In the genomic region with DNA sequence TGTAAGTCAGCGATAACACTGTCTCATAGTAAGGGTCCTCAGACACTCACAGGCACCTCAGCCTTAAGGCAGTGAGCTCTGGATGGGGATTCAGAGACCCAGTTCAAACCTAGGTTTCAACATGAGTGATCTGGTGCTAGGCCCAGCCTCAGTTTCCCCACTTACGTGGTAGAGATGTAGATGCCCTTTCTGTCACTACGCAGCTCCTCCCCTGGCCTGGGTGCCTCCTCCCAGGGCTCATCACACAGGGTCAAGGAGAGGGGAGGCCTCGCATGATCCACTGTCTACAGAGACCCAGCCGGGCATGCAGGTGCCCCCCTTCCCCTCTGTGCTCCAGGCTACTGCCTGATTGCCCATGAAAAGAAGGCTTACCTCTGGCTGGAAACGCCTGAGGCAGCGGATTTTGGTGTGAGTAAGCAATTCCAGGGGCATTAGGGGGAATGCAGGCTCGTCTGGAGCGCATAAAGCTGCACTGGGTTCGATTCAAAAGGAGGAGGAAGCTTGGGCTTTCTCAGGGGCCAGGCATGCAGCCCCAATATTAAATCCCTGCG, we compare ENCODE assay signal across 21 cellular contexts.
DNase-seq lines count a peak whose midpoint lies in the region; ATAC-seq and TF ChIP-seq lines count a peak whose summit lies in the region.
"Had no signal": no experiment of that assay in that cellular context is flagged by ENCODE, and none has a peak within 500 bp of the region (broad histone marks: within the 10 kb centered on the region; RNA-seq: fewer than 3 reads in every experiment).

No MANE protein-coding gene starts in this region.

- H3K36me3 ChIP-seq in HUES64 (ENCODE audit: insufficient read depth, low read length) (no peaks in the 10 kb centered on the region), mesendoderm (ENCODE audit: control insufficient read depth, insufficient read depth, low read length) (no peaks in the 10 kb centered on the region)
- H3K36me3 ChIP-seq: BLaER1 treated with 17β-estradiol and CSF1 and Interleukin-3, amounts not matched to agents 10 nM and 100 nM; HAP-1 had no signal

- no peaks in the 10 kb centered on the region for H3K36me3 Mint-ChIP-seq in endothelial cell (ENCODE audit: low read depth, unreplicated experiment)
- H3K36me3 Mint-ChIP-seq: CD4-positive, alpha-beta memory T cell had no signal

- H3K9me3 Mint-ChIP-seq in endothelial cell (ENCODE audit: unreplicated experiment), result no peaks in the 10 kb centered on the region

- 0 out of 2 replicates have a peak, but pooled peaks cover 4% of the 10 kb centered on the region for H3K9me3 ChIP-seq in HUES64 (ENCODE audit: insufficient read depth, low read depth, low read length)
- H3K9me3 ChIP-seq: HAP-1 had no signal

- no peak overlapping the region for H3K4me2 ChIP-seq in mesendoderm (ENCODE audit: low read length)
- H3K4me2 ChIP-seq: BLaER1 treated with 17β-estradiol and CSF1 and Interleukin-3, amounts not matched to agents 10 nM and 100 nM; KMS-11 had no signal

- H3K23ac ChIP-seq in mesendoderm (ENCODE audit: low read length), result no peak overlapping the region

- peak overlapping the region; percentile 27; the same call in 1 of the 2 replicates for H3K27ac ChIP-seq in HUES64 (ENCODE audit: low read depth, low read length)
- no peak overlapping the region for H3K27ac ChIP-seq in mesendoderm (ENCODE audit: low read depth, low read length)
- H3K27ac ChIP-seq: BLaER1 treated with 17β-estradiol and CSF1 and Interleukin-3, amounts not matched to agents 10 nM and 100 nM; HL-60; KMS-11 had no signal

- H3K4me3 Mint-ChIP-seq in endothelial cell (ENCODE audit: unreplicated experiment), result no peak overlapping the region
- H3K4me3 Mint-ChIP-seq: CD4-positive, alpha-beta memory T cell had no signal

- no peak overlapping the region for H4K5ac ChIP-seq in mesendoderm (ENCODE audit: low read length)

- H3K4me1 ChIP-seq in HUES64 (ENCODE audit: insufficient read depth, low read length) (peaks cover 22% of the 10 kb centered on the region; the same call in 1 of the 2 replicates), mesendoderm (ENCODE audit: control insufficient read depth, low read depth, low read length) (peaks cover 4% of the 10 kb centered on the region)
- H3K4me1 ChIP-seq: HAP-1 had no signal

- H3K27me3 Mint-ChIP-seq in endothelial cell (ENCODE audit: unreplicated experiment), result no peaks in the 10 kb centered on the region

- no peak overlapping the region for H3K9ac ChIP-seq in HUES64 (ENCODE audit: low read depth, low read length)
- H3K9ac ChIP-seq in mesendoderm (ENCODE audit: low read length), result no peak overlapping the region
- H3K9ac ChIP-seq: BLaER1 treated with 17β-estradiol and CSF1 and Interleukin-3, amounts not matched to agents 10 nM and 100 nM; KMS-11 had no signal

- peaks cover 2% of the 10 kb centered on the region for H3K4me1 Mint-ChIP-seq in endothelial cell (ENCODE audit: unreplicated experiment)
- H3K4me1 Mint-ChIP-seq: CD4-positive, alpha-beta memory T cell had no signal

- no peak overlapping the region for H3K56ac ChIP-seq in mesendoderm (ENCODE audit: low read length)

- no peak overlapping the region for H2BK120ac ChIP-seq in mesendoderm (ENCODE audit: low read depth, low read length)

- no peak overlapping the region for H3K18ac ChIP-seq in mesendoderm (ENCODE audit: low read length)

- no peaks in the 10 kb centered on the region for H3K79me2 ChIP-seq in mesendoderm (ENCODE audit: control insufficient read depth, insufficient read depth, low read length)

- no peak overlapping the region for H2BK15ac ChIP-seq in mesendoderm (replicated peaks; ENCODE audit: low read depth)

- no peaks in the 10 kb centered on the region for H3K27me3 ChIP-seq in HUES64 (ENCODE audit: insufficient read depth, low read length)
- no peaks in the 10 kb centered on the region for H3K27me3 ChIP-seq in mesendoderm (ENCODE audit: insufficient read depth, low read length, poor library complexity)

- H3K4ac ChIP-seq in mesendoderm (ENCODE audit: low read depth, low read length), result no peak overlapping the region

- WGBS in HUES64, result 60% methylated on average over 11 of the region's 11 CpGs
- WGBS in mesendoderm (ENCODE audit: extremely low coverage, insufficient coverage, low lambda C conversion rate), result no CpG with 5 or more reads among the region's 11 CpGs

- H4K8ac ChIP-seq in mesendoderm (ENCODE audit: low read depth, low read length), result no peak overlapping the region

- H2AK5ac ChIP-seq in mesendoderm (ENCODE audit: low read length), result no peak overlapping the region

- no peak overlapping the region for H2BK5ac ChIP-seq in mesendoderm (ENCODE audit: low read length)

- no peak for TF ChIP-seq CTCF in endothelial cell (IDR thresholded peaks at IDR 0.05; ENCODE audit: unreplicated experiment)

- no peak overlapping the region for H3K27ac Mint-ChIP-seq in endothelial cell (ENCODE audit: unreplicated experiment)
- H3K27ac Mint-ChIP-seq: CD4-positive, alpha-beta memory T cell had no signal

- no peak overlapping the region for H3K4me3 ChIP-seq in HUES64 (ENCODE audit: low read length)
- H3K4me3 ChIP-seq in mesendoderm (ENCODE audit: low read length), result no peak overlapping the region
- H3K4me3 ChIP-seq: BLaER1 treated with 17β-estradiol and CSF1 and Interleukin-3, amounts not matched to agents 10 nM and 100 nM; HAP-1 had no signal

- no peaks in the 10 kb centered on the region for H3K79me1 ChIP-seq in mesendoderm (ENCODE audit: low read length)

- DNase-seq in ELF-1 (ENCODE audit: low read depth, low spot score) (peak; percentile 86), ecto neural progenitor cell (ENCODE audit: low spot score) (peak; percentile 78), mesendoderm (peak; percentile 84), endothelial cell (ENCODE audit: low spot score) (no peak), COLO829 (ENCODE audit: low spot score) (no peak), HPDE6-E6E7 (ENCODE audit: extremely low spot score) (no peak)
- DNase-seq: 8988T; CD4-positive, alpha-beta memory T cell; GDM1; IMR-90; NCI-H1105; NCI-H146; NCI-H2029; NCI-H524 treated with DMSO at 0.1 percent for 48 hours; Right ventricle myocardium superior had no signal

- no peak for ATAC-seq in HG03378 (IDR thresholded peaks at IDR 0.05; ENCODE audit: unreplicated experiment)

Comparison
In these comparisons a context has a peak if more than half of its experiments do, and no peak if none do; other contexts are left out.
1. DNase-seq: peak in ELF-1 (single experiment), ecto neural progenitor cell (single experiment) and mesendoderm (single experiment); none in endothelial cell (single experiment), COLO829 (single experiment) and HPDE6-E6E7 (single experiment).